In the genomic region with DNA sequence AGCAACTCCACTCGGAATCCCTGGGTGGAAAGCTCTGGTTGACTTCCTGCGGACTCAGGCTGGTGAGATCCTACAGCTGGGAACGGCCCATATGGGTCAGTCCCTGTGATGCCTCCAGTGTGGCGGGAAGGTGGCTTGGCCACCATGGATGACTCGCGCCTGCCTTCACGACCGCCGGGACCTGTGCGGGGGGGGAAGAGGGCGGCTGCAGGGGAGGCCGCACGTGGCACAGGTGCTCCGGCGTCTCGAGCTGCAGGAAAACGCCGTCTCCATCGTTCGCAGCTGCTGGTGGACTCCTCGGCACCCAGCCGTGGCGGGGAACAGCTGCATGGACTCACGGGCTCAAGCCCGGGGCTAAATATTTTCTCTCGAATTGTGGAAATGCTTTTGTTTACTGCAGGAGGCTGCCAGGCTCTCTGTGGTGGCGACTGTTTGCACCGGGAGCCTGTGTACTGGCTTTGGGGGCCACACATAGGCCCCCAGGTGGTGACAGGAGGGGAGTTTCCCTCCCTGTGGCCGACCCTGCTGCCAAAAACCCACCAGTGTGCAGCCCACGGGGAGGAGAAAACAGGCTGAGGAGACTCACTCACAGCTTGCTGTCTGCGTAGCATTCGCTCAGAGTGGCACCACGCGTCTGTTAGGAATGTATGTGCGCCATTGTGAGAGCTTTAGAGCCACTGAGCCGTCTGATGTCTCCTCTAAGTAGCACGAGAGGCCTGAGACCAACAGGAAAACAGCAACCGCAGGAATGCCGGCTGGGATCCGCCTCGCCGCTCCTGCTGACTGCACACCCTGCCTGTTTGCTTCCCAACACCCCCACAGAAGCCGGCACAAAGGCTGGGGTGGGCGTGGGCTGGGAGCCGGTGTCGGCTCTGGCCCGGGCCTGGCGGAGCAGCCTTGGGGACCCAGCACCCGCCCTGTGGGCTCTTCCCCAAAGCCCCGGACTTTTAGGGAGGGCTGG, we compare ENCODE assay signal across 8 cellular contexts.
DNase-seq lines count a peak whose midpoint lies in the region; ATAC-seq, FAIRE-seq and TF ChIP-seq lines count a peak whose summit lies in the region.

No MANE protein-coding gene starts in this region.

- no peak for TF ChIP-seq CTCF in fibroblast of villous mesenchyme (IDR thresholded peaks at IDR 0.05; ENCODE audit: insufficient read depth, low read depth, low read length)
- no peak for TF ChIP-seq CTCF in retinal pigment epithelial cell (conservative IDR thresholded peaks at IDR 0.05; ENCODE audit: low read depth, low read length)

- H3K27ac Mint-ChIP-seq in activated naive CD4-positive, alpha-beta T cell treated with anti-CD3 and anti-CD28 coated beads for 36 hours, result no peak overlapping the region

- H3K4me1 Mint-ChIP-seq in activated naive CD4-positive, alpha-beta T cell treated with anti-CD3 and anti-CD28 coated beads for 36 hours (ENCODE audit: low read depth), result peaks cover 4% of the 10 kb centered on the region

- peaks cover 12% of the 10 kb centered on the region for H3K36me3 Mint-ChIP-seq in activated naive CD4-positive, alpha-beta T cell treated with anti-CD3 and anti-CD28 coated beads for 36 hours (ENCODE audit: low read depth)

- no peaks in the 10 kb centered on the region for H3K9me3 Mint-ChIP-seq in activated naive CD4-positive, alpha-beta T cell treated with anti-CD3 and anti-CD28 coated beads for 36 hours

- CTCF ChIA-PET in activated naive CD4-positive, alpha-beta T cell treated with anti-CD3 and anti-CD28 coated beads for 36 hours (lab: Charles Lee), result no interaction called here

- no peaks in the 10 kb centered on the region for H3K27me3 Mint-ChIP-seq in activated naive CD4-positive, alpha-beta T cell treated with anti-CD3 and anti-CD28 coated beads for 36 hours (ENCODE audit: low read depth)

- DNase-seq in EL (peak; percentile 93), RCC 7860 (ENCODE audit: low spot score) (peak; percentile 82), fibroblast of villous mesenchyme (ENCODE audit: low read depth) (peak; percentile 97), retinal pigment epithelial cell (ENCODE audit: low read depth) (peak; percentile 96), NCI-H2081 (lab: John Stamatoyannopoulos, UW) (no peak)
- DNase-seq in activated naive CD4-positive, alpha-beta T cell treated with anti-CD3 and anti-CD28 coated beads for 36 hours, result no peak
- DNase-seq in activated CD4-positive, CD25-positive, alpha-beta regulatory T cell (lab: John Stamatoyannopoulos, UW), result no peak

- intact Hi-C loops in activated naive CD4-positive, alpha-beta T cell treated with anti-CD3 and anti-CD28 coated beads for 36 hours (cut with micrococcal nuclease), result no loop called here

- FAIRE-seq in RCC 7860 (lab: Jason Lieb, UNC), result peak; percentile 43

- H3K4me3 Mint-ChIP-seq in activated naive CD4-positive, alpha-beta T cell treated with anti-CD3 and anti-CD28 coated beads for 36 hours, result no peak overlapping the region

- no peak for ATAC-seq in HG03342 (IDR thresholded peaks at IDR 0.05; ENCODE audit: unreplicated experiment)

- H3K4me3 ChIP-seq in fibroblast of villous mesenchyme (ENCODE audit: low read depth, low read length) (peak overlapping the region; percentile 13), retinal pigment epithelial cell (ENCODE audit: low read length) (no peak overlapping the region)

Comparison
In these comparisons a context has a peak if more than half of its experiments do, and no peak if none do; other contexts are left out.
1. DNase-seq: peak in EL (single experiment), RCC 7860 (single experiment), fibroblast of villous mesenchyme (single experiment) and retinal pigment epithelial cell (single experiment); none in NCI-H2081 (0 of 2), activated naive CD4-positive, alpha-beta T cell treated with anti-CD3 and anti-CD28 coated beads for 36 hours (single experiment) and activated CD4-positive, CD25-positive, alpha-beta regulatory T cell (0 of 4).